8 cellular contexts compared by ENCODE assay signal in the genomic region with DNA sequence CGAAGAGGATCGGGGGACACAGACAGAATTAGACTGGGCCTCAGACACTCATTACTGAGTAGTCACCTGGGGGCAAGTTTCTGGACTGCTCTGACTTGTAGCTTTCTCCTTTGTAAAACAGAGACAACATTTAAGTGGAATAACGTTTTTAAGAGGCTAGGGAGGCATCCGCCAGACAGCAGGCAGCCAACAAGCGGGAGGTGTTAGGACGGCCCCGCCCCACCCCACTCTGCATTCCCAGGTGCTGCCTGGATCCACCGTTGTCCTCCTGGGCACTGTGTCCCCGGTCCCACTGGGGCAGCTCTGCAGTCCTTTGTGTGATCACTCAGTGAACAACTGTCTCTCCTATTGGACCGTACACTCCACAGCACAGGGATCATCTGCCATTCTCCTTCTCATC.
"Had no signal": no experiment of that assay in that cellular context is flagged by ENCODE, and none has a peak within 500 bp of the region (broad histone marks: within the 10 kb centered on the region; RNA-seq: fewer than 3 reads in every experiment).

No MANE protein-coding gene starts in this region.

- H3K4me3 Mint-ChIP-seq: naive B cell, T-cell had no signal

- H3K27me3 Mint-ChIP-seq: naive B cell, T-cell had no signal

- ATAC-seq: heart left ventricle, left colon, Right ventricle myocardium inferior, T-cell had no signal

- H3K9me3 Mint-ChIP-seq: naive B cell, T-cell had no signal

- DNase-seq: adrenal gland; foreskin melanocyte; heart left ventricle; left colon; naive B cell; stimulated activated CD4-positive, alpha-beta T cell treated with anti-CD3 and anti-CD28 coated beads, Interleukin-4, amount 100 ng/mL, for 4 hours; T-cell had no signal
